Comparison of ENCODE assay signal across 9 cellular contexts in genomic region chr7:102390697-102391484, GRCh38. TPM values are rescaled to one million over a fixed set of nuclear protein-coding genes. Genes with fewer than 3 reads are reported as not detected.
A peak's percentile ranks its signal among the peaks of the same experiment; 100 is the strongest.
DNase-seq lines count a peak whose midpoint lies in the region; ATAC-seq and TF ChIP-seq lines count a peak whose summit lies in the region.
"Had no signal": no experiment of that assay in that cellular context is flagged by ENCODE, and none has a peak within 500 bp of the region (broad histone marks: within the 10 kb centered on the region; RNA-seq: fewer than 3 reads in every experiment).

No MANE protein-coding gene starts in this region.

- TF ChIP-seq EP300 in esophagus muscularis mucosa (IDR thresholded peaks at IDR 0.05), result no peak

- H3K4me3 Mint-ChIP-seq in naive thymus-derived CD8-positive, alpha-beta T cell, result no peak overlapping the region
- no peak overlapping the region for H3K4me3 Mint-ChIP-seq in stimulated activated effector memory CD8-positive, alpha-beta T cell treated with anti-CD3 and anti-CD28 coated beads, Interleukin-12 subunit alpha, Interleukin-12 subunit beta, amount 100 ng/mL, for 72 hours

- H3K4me1 Mint-ChIP-seq in naive thymus-derived CD8-positive, alpha-beta T cell, result peaks cover 5 to 6% (median 6%) of the 10 kb centered on the region in 4 donors
- H3K4me1 Mint-ChIP-seq in stimulated activated effector memory CD8-positive, alpha-beta T cell treated with anti-CD3 and anti-CD28 coated beads, Interleukin-12 subunit alpha, Interleukin-12 subunit beta, amount 100 ng/mL, for 72 hours, result peaks cover 6% of the 10 kb centered on the region

- H3K27ac Mint-ChIP-seq in naive thymus-derived CD8-positive, alpha-beta T cell, result no peak overlapping the region
- H3K27ac Mint-ChIP-seq in stimulated activated effector memory CD8-positive, alpha-beta T cell treated with anti-CD3 and anti-CD28 coated beads, Interleukin-12 subunit alpha, Interleukin-12 subunit beta, amount 100 ng/mL, for 72 hours, result no peak overlapping the region

- peak; percentile 87 to 95 (median 90) for TF ChIP-seq CTCF in esophagus muscularis mucosa (IDR thresholded peaks at IDR 0.05)

- 62% methylated on average over 11 of the region's 12 CpGs for WGBS in esophagus muscularis mucosa

- peak; percentile 71 to 83 for ATAC-seq in naive thymus-derived CD8-positive, alpha-beta T cell
- peak; percentile 82 for ATAC-seq in stimulated activated effector memory CD8-positive, alpha-beta T cell treated with anti-CD3 and anti-CD28 coated beads, Interleukin-12 subunit alpha, Interleukin-12 subunit beta, amount 100 ng/mL, for 72 hours
- no peak for ATAC-seq in HG03432 (IDR thresholded peaks at IDR 0.05; ENCODE audit: unreplicated experiment)

- H3K36me3 ChIP-seq in NT2/D1 (ENCODE audit: insufficient read depth, insufficient read length, low read length), result peaks cover 28% of the 10 kb centered on the region
- peaks cover 0 to 55% (median 24%) of the 10 kb centered on the region in 4 donors for H3K36me3 ChIP-seq in esophagus muscularis mucosa

- H3K27me3 Mint-ChIP-seq in naive thymus-derived CD8-positive, alpha-beta T cell, result no peaks in the 10 kb centered on the region

- H3K9me3 ChIP-seq in NT2/D1 (ENCODE audit: insufficient read depth, low read length) (no peaks in the 10 kb centered on the region), esophagus muscularis mucosa (no peaks in the 10 kb centered on the region)

- H3K27me3 ChIP-seq in NT2/D1 (ENCODE audit: insufficient read depth, insufficient read length), result no peaks in the 10 kb centered on the region
- H3K27me3 ChIP-seq in esophagus muscularis mucosa, result no peaks in the 10 kb centered on the region

- H3K9me3 Mint-ChIP-seq in naive thymus-derived CD8-positive, alpha-beta T cell, result no peaks in the 10 kb centered on the region
- H3K9me3 Mint-ChIP-seq in stimulated activated effector memory CD8-positive, alpha-beta T cell treated with anti-CD3 and anti-CD28 coated beads, Interleukin-12 subunit alpha, Interleukin-12 subunit beta, amount 100 ng/mL, for 72 hours, result no peaks in the 10 kb centered on the region

- H3K4me1 ChIP-seq in NT2/D1 (ENCODE audit: insufficient read depth, insufficient read length), result no peaks in the 10 kb centered on the region
- H3K4me1 ChIP-seq in esophagus muscularis mucosa, result peaks cover 0 to 7% (median 5%) of the 10 kb centered on the region in 4 donors

- DNase-seq in DMS 273 (lab: John Stamatoyannopoulos, UW; ENCODE audit: unreplicated experiment), result peak; percentile 94
- DNase-seq in HPDE6-E6E7 (ENCODE audit: extremely low spot score), result peak; percentile 80
- DNase-seq in NT2/D1 (ENCODE audit: low read depth, low spot score), result peak; percentile 82
- peak; percentile 43 for DNase-seq in activated T-cell treated with anti-CD3 and anti-CD28 coated beads for 4 hours
- DNase-seq in esophagus muscularis mucosa (ENCODE audit: extremely low spot score), result peak; percentile 93
- DNase-seq in naive thymus-derived CD8-positive, alpha-beta T cell, result peak; percentile 41 to 84 (median 62)
- peak; percentile 58 to 83 for DNase-seq in stimulated activated effector memory CD8-positive, alpha-beta T cell treated with anti-CD3 and anti-CD28 coated beads, Interleukin-12 subunit alpha, Interleukin-12 subunit beta, amount 100 ng/mL, for 72 hours (ENCODE audit: low spot score in 2 of 2)

- peaks cover 0 to 19% (median 0%) of the 10 kb centered on the region in 3 donors for H3K36me3 Mint-ChIP-seq in naive thymus-derived CD8-positive, alpha-beta T cell
- peaks cover 92% of the 10 kb centered on the region for H3K36me3 Mint-ChIP-seq in stimulated activated effector memory CD8-positive, alpha-beta T cell treated with anti-CD3 and anti-CD28 coated beads, Interleukin-12 subunit alpha, Interleukin-12 subunit beta, amount 100 ng/mL, for 72 hours

- POLR2A ChIA-PET in naive thymus-derived CD8-positive, alpha-beta T cell (lab: Charles Lee), result no interaction called here

- H3K4me3 ChIP-seq in NT2/D1 (ENCODE audit: insufficient read length, low read depth), result no peak overlapping the region
- no peak overlapping the region for H3K4me3 ChIP-seq in esophagus muscularis mucosa

- no peak overlapping the region for H3K9ac ChIP-seq in NT2/D1 (ENCODE audit: insufficient read length, low read depth)

- TF ChIP-seq POLR2A in esophagus muscularis mucosa (IDR thresholded peaks at IDR 0.05; ENCODE audit: low read depth), result no peak

- H3K27ac ChIP-seq in esophagus muscularis mucosa (replicated peaks in 1 of 4), result no peak overlapping the region

- intact Hi-C loops in esophagus muscularis mucosa (cut with DNase I), result loop anchor here (2.0 kb wide), 1 partner anchor 112 kb away; no protein-coding TSS in a partner anchor

RNA-seq across cellular contexts. Expression of gene PRKRIP1, which starts 5.3 kb away (rescaled TPM):
- 10 to 100 TPM; 14.7 to 21.6 (median 19.2) TPM for total RNA-seq in esophagus muscularis mucosa
- total RNA-seq in naive thymus-derived CD8-positive, alpha-beta T cell, result 10 to 100 TPM; 47.9 TPM
- polyA plus RNA-seq in naive thymus-derived CD8-positive, alpha-beta T cell, result 10 to 100 TPM; 13.4 to 27.0 (median 17.7) TPM

RNA-seq across cellular contexts. Expression of gene SPDYE6, which starts 34.6 kb away (rescaled TPM):
- not detected for total RNA-seq in esophagus muscularis mucosa
- total RNA-seq in naive thymus-derived CD8-positive, alpha-beta T cell, result not detected
- under 1 TPM in 2 of 3 donors, not detected in 1; 0.25 to 0.52 TPM for polyA plus RNA-seq in naive thymus-derived CD8-positive, alpha-beta T cell
- total RNA-seq: T-helper 1 cell treated with Interleukin-12 subunit alpha and Interleukin-12 subunit beta and Interleukin-4 antibody, amounts not matched to agents 30 ng/mL and 1 ng/mL, for 36 hours had no signal

RNA-seq across cellular contexts. Expression of gene ORAI2, which starts 42.5 kb away (rescaled TPM):
- total RNA-seq in esophagus muscularis mucosa, result 10 to 100 TPM in 3 of 4 donors, 1 to 10 TPM in 1; 6.2 to 16.0 (median 12.3) TPM
- total RNA-seq in naive thymus-derived CD8-positive, alpha-beta T cell, result 10 to 100 TPM; 29.1 to 33.6 TPM
- 10 to 100 TPM; 35.9 to 54.4 (median 37.2) TPM for polyA plus RNA-seq in naive thymus-derived CD8-positive, alpha-beta T cell

Comparison
In these comparisons a context has a peak if more than half of its experiments do, and no peak if none do; other contexts are left out.
1. DNase-seq: peak in every context shown above with its lines; median percentile 94 in DMS 273; 93 in esophagus muscularis mucosa; 82 in NT2/D1; 80 in HPDE6-E6E7; 70 in stimulated activated effector memory CD8-positive, alpha-beta T cell treated with anti-CD3 and anti-CD28 coated beads, Interleukin-12 subunit alpha, Interleukin-12 subunit beta, amount 100 ng/mL, for 72 hours; 62 in naive thymus-derived CD8-positive, alpha-beta T cell; 43 in activated T-cell treated with anti-CD3 and anti-CD28 coated beads for 4 hours.